8 cellular contexts compared by ENCODE assay signal in genomic region chr14:104820669-104821228, GRCh38. TPM values are rescaled to one million over a fixed set of nuclear protein-coding genes. Genes with fewer than 3 reads are reported as not detected.
DNase-seq lines count a peak whose midpoint lies in the region; ATAC-seq and TF ChIP-seq lines count a peak whose summit lies in the region.

No MANE protein-coding gene starts in this region.

- H3K27me3 Mint-ChIP-seq in osteocyte (ENCODE audit: unreplicated experiment): no peaks in the 10 kb centered on the region
- H3K27me3 Mint-ChIP-seq in stimulated activated memory B cell treated with anti-CD40 and anti-IgM and Interleukin-4, amounts not matched to agents 10 μg/mL and 1 μg/mL and 100 μg/mL, for 72 hours: peaks cover 17% of the 10 kb centered on the region

- no peak overlapping the region for H3K9ac ChIP-seq in GM23248

- H3K79me2 ChIP-seq in GM23248 (ENCODE audit: insufficient read depth): peaks cover 14% of the 10 kb centered on the region

- H3K9me3 Mint-ChIP-seq in osteocyte (ENCODE audit: unreplicated experiment): peaks cover 4% of the 10 kb centered on the region
- H3K9me3 Mint-ChIP-seq in stimulated activated memory B cell treated with anti-CD40 and anti-IgM and Interleukin-4, amounts not matched to agents 10 μg/mL and 1 μg/mL and 100 μg/mL, for 72 hours: peaks cover 9% of the 10 kb centered on the region

- no peak overlapping the region for H3K4me2 ChIP-seq in GM23248 (ENCODE audit: unreplicated experiment)

- H3K36me3 ChIP-seq in GM23248 (ENCODE audit: low read depth): no peaks in the 10 kb centered on the region

- H3K27ac ChIP-seq in GM23248: no peak overlapping the region

- in situ Hi-C loops in GM23248 (cut with MboI) (no loop called here), SK-MEL-5 (cut with HindIII; ENCODE audit: low pct_unique_long_range_greater_than_20kb, low sequenced_read_pairs) (no loop called here)

- H3K4me1 Mint-ChIP-seq in osteocyte (ENCODE audit: unreplicated experiment): peaks cover 13% of the 10 kb centered on the region
- H3K4me1 Mint-ChIP-seq in stimulated activated memory B cell treated with anti-CD40 and anti-IgM and Interleukin-4, amounts not matched to agents 10 μg/mL and 1 μg/mL and 100 μg/mL, for 72 hours: peaks cover 37% of the 10 kb centered on the region

- no peaks in the 10 kb centered on the region; the same call in 1 of the 2 replicates for H3F3A ChIP-seq in GM23248 (ENCODE audit: insufficient read depth)

- H3K36me3 Mint-ChIP-seq in osteocyte (ENCODE audit: unreplicated experiment): no peaks in the 10 kb centered on the region
- peaks cover 8% of the 10 kb centered on the region for H3K36me3 Mint-ChIP-seq in stimulated activated memory B cell treated with anti-CD40 and anti-IgM and Interleukin-4, amounts not matched to agents 10 μg/mL and 1 μg/mL and 100 μg/mL, for 72 hours

- no peak overlapping the region for H3K4me3 Mint-ChIP-seq in osteocyte (ENCODE audit: unreplicated experiment)
- H3K4me3 Mint-ChIP-seq in stimulated activated memory B cell treated with anti-CD40 and anti-IgM and Interleukin-4, amounts not matched to agents 10 μg/mL and 1 μg/mL and 100 μg/mL, for 72 hours: no peak overlapping the region

- no peaks in the 10 kb centered on the region for H4K20me1 ChIP-seq in GM23248 (ENCODE audit: insufficient read depth)

- TF ChIP-seq CTCF in foreskin fibroblast (IDR thresholded peaks at IDR 0.05; ENCODE audit: low read depth, low read length): peak; percentile 56
- peak; percentile 49 for TF ChIP-seq CTCF in osteocyte (IDR thresholded peaks at IDR 0.05)

- ATAC-seq in HG03196 (IDR thresholded peaks at IDR 0.05; ENCODE audit: unreplicated experiment) (no peak), GM18511 (IDR thresholded peaks at IDR 0.05; ENCODE audit: unreplicated experiment) (no peak)
- no peak for ATAC-seq in stimulated activated memory B cell treated with anti-CD40 and anti-IgM and Interleukin-4, amounts not matched to agents 10 μg/mL and 1 μg/mL and 100 μg/mL, for 72 hours

- no peak overlapping the region for H3K27ac Mint-ChIP-seq in osteocyte (ENCODE audit: unreplicated experiment)
- H3K27ac Mint-ChIP-seq in stimulated activated memory B cell treated with anti-CD40 and anti-IgM and Interleukin-4, amounts not matched to agents 10 μg/mL and 1 μg/mL and 100 μg/mL, for 72 hours: no peak overlapping the region

- 0 out of 2 replicates have a peak, but pooled peaks cover 3% of the 10 kb centered on the region for H3K4me1 ChIP-seq in GM23248 (ENCODE audit: insufficient read depth)

- H3K4me3 ChIP-seq in GM23248: no peak overlapping the region
- no peak overlapping the region for H3K4me3 ChIP-seq in foreskin fibroblast (ENCODE audit: low read depth in 1 of 2, low read length in 2 of 2)

- H2AFZ ChIP-seq in GM23248: no peak overlapping the region; the same call in 1 of the 2 replicates

- H3K9me2 ChIP-seq in GM23248 (ENCODE audit: insufficient read depth): no peaks in the 10 kb centered on the region

- DNase-seq in GM23248: peak; percentile 90
- DNase-seq in SK-MEL-5 (ENCODE audit: low read depth, low spot score): peak; percentile 87
- DNase-seq in foreskin fibroblast: peak; percentile 75 to 88
- peak; percentile 85 for DNase-seq in osteocyte (ENCODE audit: extremely low spot score, unreplicated experiment)
- DNase-seq in central memory CD4-positive, alpha-beta T cell: no peak

- no peaks in the 10 kb centered on the region for H3K27me3 ChIP-seq in GM23248 (replicated peaks; ENCODE audit: insufficient read depth)

- 12 to 16% methylated on average over 21 to 22 of the region's 22 CpGs for WGBS in GM23248 (ENCODE audit: low coverage in 1 of 2, low lambda C conversion rate in 2 of 2, missing lambda C conversion rate in 2 of 2), 2 experiments

- H3K9me3 ChIP-seq in GM23248 (ENCODE audit: low read depth): no peaks in the 10 kb centered on the region

RNA-seq across cellular contexts. Expression of gene ZBTB42, which starts 19.8 kb away (rescaled TPM):
- 2.4 and 6.2 TPM in 2 replicates for total RNA-seq in GM23248 (2014; rRNA removed; shearing (Covaris generic))
- 0.56 and 0.75 TPM in 2 replicates for polyA plus RNA-seq in GM23248 (2016; fragmentation: Nextera tagmentation; extraction: Ambion mirVana)
- total RNA-seq in SK-MEL-5 (2014; rRNA removed; shearing (Covaris generic)): 5.2 and 5.4 TPM in 2 replicates
- 9.5 and 10.8 TPM in 2 replicates for polyA plus RNA-seq in SK-MEL-5 (2015; cell fraction: cytosol; rRNA removed)
- polyA plus RNA-seq in SK-MEL-5 (2015; cell fraction: nucleus; rRNA removed): 3.6 and 4.9 TPM in 2 replicates
- 2.7 and 3.1 TPM in 2 replicates for total RNA-seq in osteocyte

RNA-seq across cellular contexts. Expression of gene AKT1, which starts 25.2 kb away (rescaled TPM):
- 154 and 164 TPM in 2 replicates for total RNA-seq in GM23248 (2014; rRNA removed; shearing (Covaris generic))
- polyA plus RNA-seq in GM23248 (2016; fragmentation: Nextera tagmentation; extraction: Ambion mirVana): 16.9 and 17.9 TPM in 2 replicates
- total RNA-seq in SK-MEL-5 (2014; rRNA removed; shearing (Covaris generic)): 108 and 119 TPM in 2 replicates
- 154 and 163 TPM in 2 replicates for polyA plus RNA-seq in SK-MEL-5 (2015; cell fraction: cytosol; rRNA removed)
- 363 and 380 TPM in 2 replicates for polyA plus RNA-seq in SK-MEL-5 (2015; cell fraction: nucleus; rRNA removed)
- total RNA-seq in osteocyte: 157 and 160 TPM in 2 replicates

RNA-seq across cellular contexts. Expression of gene CEP170B, which starts 44.3 kb away (rescaled TPM):
- total RNA-seq in GM23248 (2014; rRNA removed; shearing (Covaris generic)): 23.3 and 24.5 TPM in 2 replicates
- 2.5 and 2.7 TPM in 2 replicates for polyA plus RNA-seq in GM23248 (2016; fragmentation: Nextera tagmentation; extraction: Ambion mirVana)
- 20.2 and 20.4 TPM in 2 replicates for total RNA-seq in SK-MEL-5 (2014; rRNA removed; shearing (Covaris generic))
- 39.4 and 52.5 TPM in 2 replicates for polyA plus RNA-seq in SK-MEL-5 (2015; cell fraction: cytosol; rRNA removed)
- polyA plus RNA-seq in SK-MEL-5 (2015; cell fraction: nucleus; rRNA removed): 97.4 and 98.1 TPM in 2 replicates
- total RNA-seq in osteocyte: 26.4 and 26.5 TPM in 2 replicates
